Comparison of ENCODE assay signal across 10 cellular contexts in the genomic region with DNA sequence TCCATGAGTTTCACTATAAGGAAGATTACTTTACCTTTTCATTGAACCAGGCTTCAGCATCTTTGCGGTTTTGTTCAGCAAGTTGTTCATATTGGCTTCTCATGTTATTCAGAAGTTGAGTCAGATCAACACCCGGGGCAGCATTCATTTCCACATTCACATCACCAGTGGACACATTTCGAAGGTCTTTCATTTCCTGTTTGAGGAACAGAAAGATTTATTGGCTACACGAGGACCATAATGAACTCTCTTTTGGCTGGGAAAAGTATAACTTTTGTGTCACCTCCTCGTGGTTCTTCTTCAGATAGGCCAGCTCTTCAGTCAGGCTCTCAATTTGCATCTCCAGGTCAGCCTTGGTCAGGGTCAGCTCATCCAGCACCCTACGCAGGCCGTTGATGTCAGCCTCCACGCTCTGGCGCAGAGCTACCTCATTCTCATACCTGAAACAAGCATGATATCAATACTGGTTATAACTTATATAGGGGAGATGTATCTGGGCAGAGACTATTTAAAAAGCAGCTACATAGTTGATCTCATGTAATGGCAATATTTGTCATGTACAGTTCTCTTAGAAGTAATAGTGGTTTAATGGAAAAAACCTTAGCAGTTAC. TPM values are rescaled to one million over a fixed set of nuclear protein-coding genes. Genes with fewer than 3 reads are reported as not detected.
DNase-seq lines count a peak whose midpoint lies in the region; ATAC-seq and TF ChIP-seq lines count a peak whose summit lies in the region.
"Had no signal": no experiment of that assay in that cellular context is flagged by ENCODE, and none has a peak within 500 bp of the region (broad histone marks: within the 10 kb centered on the region; RNA-seq: fewer than 3 reads in every experiment).

No MANE protein-coding gene starts in this region.

- peaks cover 33% of the 10 kb centered on the region for H3K4me1 Mint-ChIP-seq in activated naive CD4-positive, alpha-beta T cell treated with anti-CD3 and anti-CD28 coated beads, Interleukin-2, amount 10 ng/mL, durations not matched to agents 7 days and 5 days
- H3K4me1 Mint-ChIP-seq in glutamatergic neuron (ENCODE audit: low read depth, unreplicated experiment) = peaks cover 2% of the 10 kb centered on the region
- peaks cover 20% of the 10 kb centered on the region for H3K4me1 Mint-ChIP-seq in stimulated activated effector memory CD8-positive, alpha-beta T cell treated with anti-CD3 and anti-CD28 coated beads, Interleukin-12 subunit alpha, Interleukin-12 subunit beta, amount 100 ng/mL, for 72 hours

- H3K36me3 ChIP-seq in SK-N-MC (ENCODE audit: insufficient read depth, low read length) = peaks cover 22% of the 10 kb centered on the region

- in situ Hi-C loops in KBM-7 (cut with MboI; ENCODE audit: low pct_unique_long_range_greater_than_20kb, low sequenced_read_pairs) = no loop called here

- H3K27ac Mint-ChIP-seq in activated naive CD4-positive, alpha-beta T cell treated with anti-CD3 and anti-CD28 coated beads, Interleukin-2, amount 10 ng/mL, durations not matched to agents 7 days and 5 days = no peak overlapping the region
- no peak overlapping the region for H3K27ac Mint-ChIP-seq in glutamatergic neuron (ENCODE audit: unreplicated experiment)
- peak overlapping the region; percentile 94 for H3K27ac Mint-ChIP-seq in stimulated activated effector memory CD8-positive, alpha-beta T cell treated with anti-CD3 and anti-CD28 coated beads, Interleukin-12 subunit alpha, Interleukin-12 subunit beta, amount 100 ng/mL, for 72 hours

- peaks cover 28% of the 10 kb centered on the region for H3K36me3 Mint-ChIP-seq in activated naive CD4-positive, alpha-beta T cell treated with anti-CD3 and anti-CD28 coated beads, Interleukin-2, amount 10 ng/mL, durations not matched to agents 7 days and 5 days
- no peaks in the 10 kb centered on the region for H3K36me3 Mint-ChIP-seq in glutamatergic neuron (ENCODE audit: unreplicated experiment)
- peaks cover 22% of the 10 kb centered on the region for H3K36me3 Mint-ChIP-seq in stimulated activated effector memory CD8-positive, alpha-beta T cell treated with anti-CD3 and anti-CD28 coated beads, Interleukin-12 subunit alpha, Interleukin-12 subunit beta, amount 100 ng/mL, for 72 hours

- TF ChIP-seq CTCF in glutamatergic neuron (IDR thresholded peaks at IDR 0.05; ENCODE audit: partially characterized antibody, unreplicated experiment) = no peak

- peaks cover 9% of the 10 kb centered on the region for H3K27me3 Mint-ChIP-seq in activated naive CD4-positive, alpha-beta T cell treated with anti-CD3 and anti-CD28 coated beads, Interleukin-2, amount 10 ng/mL, durations not matched to agents 7 days and 5 days
- H3K27me3 Mint-ChIP-seq in glutamatergic neuron (ENCODE audit: unreplicated experiment) = no peaks in the 10 kb centered on the region

- H3K9ac ChIP-seq in SK-N-MC (ENCODE audit: insufficient read length) = peak overlapping the region; percentile 94

- peak overlapping the region; percentile 93 for H3K27ac ChIP-seq in SK-N-MC

- CTCF ChIA-PET in activated naive CD4-positive, alpha-beta T cell treated with anti-CD3 and anti-CD28 coated beads, Interleukin-2, amount 10 ng/mL, durations not matched to agents 7 days and 5 days (lab: Charles Lee) = no interaction called here

- H3K4me3 Mint-ChIP-seq in activated naive CD4-positive, alpha-beta T cell treated with anti-CD3 and anti-CD28 coated beads, Interleukin-2, amount 10 ng/mL, durations not matched to agents 7 days and 5 days = peak overlapping the region; percentile 19
- peak overlapping the region; percentile 18 for H3K4me3 Mint-ChIP-seq in glutamatergic neuron (ENCODE audit: unreplicated experiment)
- peak overlapping the region; percentile 81 for H3K4me3 Mint-ChIP-seq in stimulated activated effector memory CD8-positive, alpha-beta T cell treated with anti-CD3 and anti-CD28 coated beads, Interleukin-12 subunit alpha, Interleukin-12 subunit beta, amount 100 ng/mL, for 72 hours

- no peaks in the 10 kb centered on the region for H3K9me3 ChIP-seq in SK-N-MC (ENCODE audit: low read depth, low read length)

- ATAC-seq in stimulated activated effector memory CD8-positive, alpha-beta T cell treated with anti-CD3 and anti-CD28 coated beads, Interleukin-12 subunit alpha, Interleukin-12 subunit beta, amount 100 ng/mL, for 72 hours = peak; percentile 78
- no peak for ATAC-seq in GM18517 (IDR thresholded peaks at IDR 0.05; ENCODE audit: unreplicated experiment)
- ATAC-seq in HG02885 (IDR thresholded peaks at IDR 0.05; ENCODE audit: poor library complexity, unreplicated experiment) = no peak

- peak overlapping the region; percentile 98 for H3K4me3 ChIP-seq in SK-N-MC

- H3K9me3 Mint-ChIP-seq in activated naive CD4-positive, alpha-beta T cell treated with anti-CD3 and anti-CD28 coated beads, Interleukin-2, amount 10 ng/mL, durations not matched to agents 7 days and 5 days = no peaks in the 10 kb centered on the region
- no peaks in the 10 kb centered on the region for H3K9me3 Mint-ChIP-seq in glutamatergic neuron (ENCODE audit: unreplicated experiment)
- no peaks in the 10 kb centered on the region for H3K9me3 Mint-ChIP-seq in stimulated activated effector memory CD8-positive, alpha-beta T cell treated with anti-CD3 and anti-CD28 coated beads, Interleukin-12 subunit alpha, Interleukin-12 subunit beta, amount 100 ng/mL, for 72 hours

- no peak for DNase-seq in activated naive CD4-positive, alpha-beta T cell treated with anti-CD3 and anti-CD28 coated beads, Interleukin-2, amount 10 ng/mL, durations not matched to agents 7 days and 5 days
- DNase-seq in activated naive CD4-positive, alpha-beta T cell treated with Interleukin-2 at 50 U/mL for 16 hours = no peak
- DNase-seq in SK-N-MC (ENCODE audit: low read depth, low spot score) = no peak
- DNase-seq in glutamatergic neuron = no peak
- DNase-seq in stimulated activated effector memory CD8-positive, alpha-beta T cell treated with anti-CD3 and anti-CD28 coated beads, Interleukin-12 subunit alpha, Interleukin-12 subunit beta, amount 100 ng/mL, for 72 hours (ENCODE audit: low spot score in 2 of 2) = peak in 1 of 2 donors; percentile 70
- no peak for DNase-seq in KBM-7
- DNase-seq: occipital lobe had no signal

RNA-seq across cellular contexts. Expression of gene KRT10, which starts 2.1 kb away (rescaled TPM):
- total RNA-seq in glutamatergic neuron (ENCODE audit: unreplicated experiment) = 27.1 TPM

RNA-seq across cellular contexts. Expression of gene KRT28, which starts 20.6 kb away (rescaled TPM):
- total RNA-seq in glutamatergic neuron (ENCODE audit: unreplicated experiment) = not detected
- total RNA-seq: HT1080, occipital lobe had no signal

RNA-seq across cellular contexts. Expression of gene KRT27, which starts 38.0 kb away (rescaled TPM):
- total RNA-seq in glutamatergic neuron (ENCODE audit: unreplicated experiment) = not detected
- total RNA-seq: HT1080, occipital lobe had no signal

RNA-seq across cellular contexts. Expression of gene KRT12, which starts 46.7 kb away (rescaled TPM):
- not detected for total RNA-seq in glutamatergic neuron (ENCODE audit: unreplicated experiment)
- total RNA-seq: HT1080, occipital lobe had no signal

RNA-seq across cellular contexts. Expression of gene KRT26, which starts 48.3 kb away (rescaled TPM):
- total RNA-seq in glutamatergic neuron (ENCODE audit: unreplicated experiment) = not detected
- total RNA-seq: HT1080, occipital lobe had no signal

Comparison
In these comparisons a context has a peak if more than half of its experiments do, and no peak if none do; other contexts are left out.
1. H3K4me3 Mint-ChIP-seq: peak in every context shown above with its lines; median percentile 81 in stimulated activated effector memory CD8-positive, alpha-beta T cell treated with anti-CD3 and anti-CD28 coated beads, Interleukin-12 subunit alpha, Interleukin-12 subunit beta, amount 100 ng/mL, for 72 hours; 19 in activated naive CD4-positive, alpha-beta T cell treated with anti-CD3 and anti-CD28 coated beads, Interleukin-2, amount 10 ng/mL, durations not matched to agents 7 days and 5 days; 18 in glutamatergic neuron.